In the genomic region with DNA sequence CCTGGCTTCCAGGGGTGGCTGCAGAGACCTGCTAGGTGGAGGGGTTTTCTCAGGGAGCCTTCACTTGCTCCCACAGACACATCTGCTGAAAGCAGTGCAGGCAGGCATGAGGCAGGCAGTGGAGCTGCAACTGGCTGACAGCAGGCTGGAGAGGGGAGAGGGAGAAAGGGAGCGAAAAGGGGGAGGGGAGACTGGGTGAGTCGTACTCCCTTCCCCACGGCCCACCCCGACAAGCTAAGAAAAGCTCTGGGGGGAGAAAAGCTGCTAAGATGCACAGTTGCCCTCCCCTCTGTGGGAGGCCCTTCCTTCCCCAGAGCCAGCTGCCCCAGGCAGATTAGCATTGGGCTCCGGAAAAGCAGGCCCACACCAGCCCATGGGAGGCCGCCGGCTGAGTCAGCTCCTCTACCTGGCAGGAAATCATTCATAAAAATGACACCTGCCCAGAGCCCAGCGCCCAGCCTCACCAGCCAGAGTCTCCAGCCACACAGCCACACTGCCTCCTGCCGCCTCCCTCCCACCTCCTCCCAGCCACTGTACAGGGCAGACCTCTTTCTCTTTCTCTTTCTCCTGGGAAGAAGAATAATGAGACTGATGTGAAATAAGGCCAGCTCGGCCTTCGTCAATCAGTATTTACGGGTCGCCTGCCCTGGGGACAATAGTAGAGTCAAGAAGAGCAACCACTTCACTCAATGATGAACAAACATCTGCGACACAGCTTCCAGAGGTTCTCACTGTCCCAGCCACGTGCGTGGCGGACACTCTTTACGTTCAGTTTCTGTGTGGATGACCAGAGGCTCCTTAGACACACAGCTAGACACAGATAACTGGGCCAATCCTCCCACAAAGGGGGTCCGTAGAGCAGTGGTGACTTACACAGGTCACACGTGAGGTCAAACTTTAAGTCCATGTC, we compare ENCODE assay signal across 10 cellular contexts. TPM values are rescaled to one million over a fixed set of nuclear protein-coding genes. Genes with fewer than 3 reads are reported as not detected.
DNase-seq lines count a peak whose midpoint lies in the region; ATAC-seq lines count a peak whose summit lies in the region.
"Had no signal": no experiment of that assay in that cellular context is flagged by ENCODE, and none has a peak within 500 bp of the region (broad histone marks: within the 10 kb centered on the region; RNA-seq: fewer than 3 reads in every experiment).

No MANE protein-coding gene starts in this region.

- WGBS in mesodermal cell (ENCODE audit: insufficient coverage in 2 of 2), 2 experiments: 61 to 78% methylated on average over 14 to 16 of the region's 20 CpGs

- no peaks in the 10 kb centered on the region for H3K27me3 Mint-ChIP-seq in activated T-helper 17 cell treated with anti-CD3 and anti-CD28 coated beads, Interleukin-2, amount 50 U/mL, for 72 hours

- H3K4me3 ChIP-seq in mesodermal cell (ENCODE audit: extremely low read depth, insufficient read depth, low read length, poor library complexity, severe bottlenecking) (no peak overlapping the region), Karpas-422 (ENCODE audit: low read length) (no peak overlapping the region)

- H3K4me1 ChIP-seq in mesodermal cell (ENCODE audit: control insufficient read depth, insufficient read depth, low read length, poor library complexity, severe bottlenecking) (peaks cover 11% of the 10 kb centered on the region), Karpas-422 (ENCODE audit: low read length) (no peaks in the 10 kb centered on the region)

- H3K36me3 ChIP-seq in mesodermal cell (ENCODE audit: control insufficient read depth, insufficient read depth, low read length) (no peaks in the 10 kb centered on the region), Karpas-422 (ENCODE audit: insufficient read depth, low read length) (no peaks in the 10 kb centered on the region)

- H3K27ac Mint-ChIP-seq in activated T-helper 17 cell treated with anti-CD3 and anti-CD28 coated beads, Interleukin-2, amount 50 U/mL, for 72 hours: no peak overlapping the region

- no peaks in the 10 kb centered on the region for H3K9me3 Mint-ChIP-seq in activated T-helper 17 cell treated with anti-CD3 and anti-CD28 coated beads, Interleukin-2, amount 50 U/mL, for 72 hours

- no peaks in the 10 kb centered on the region for H3K9me2 ChIP-seq in Karpas-422 (replicated peaks; ENCODE audit: insufficient read depth, low read length)

- H3K9ac ChIP-seq in Karpas-422 (ENCODE audit: low read length): no peak overlapping the region

- no peak overlapping the region for H2AFZ ChIP-seq in Karpas-422 (ENCODE audit: low read length)

- H3K36me3 Mint-ChIP-seq in activated T-helper 17 cell treated with anti-CD3 and anti-CD28 coated beads, Interleukin-2, amount 50 U/mL, for 72 hours (ENCODE audit: low read depth): no peaks in the 10 kb centered on the region

- no peaks in the 10 kb centered on the region for H3K27me3 ChIP-seq in Karpas-422 (ENCODE audit: low read length)

- no peaks in the 10 kb centered on the region for H3K9me3 ChIP-seq in mesodermal cell (ENCODE audit: control insufficient read depth, low read length)
- H3K9me3 ChIP-seq in Karpas-422 (ENCODE audit: low read length): no peaks in the 10 kb centered on the region

- no peaks in the 10 kb centered on the region for H3K4me1 Mint-ChIP-seq in activated T-helper 17 cell treated with anti-CD3 and anti-CD28 coated beads, Interleukin-2, amount 50 U/mL, for 72 hours

- peak overlapping the region; percentile 72 for H3K27ac ChIP-seq in mesodermal cell (ENCODE audit: low read depth, low read length, severe bottlenecking)
- no peak overlapping the region for H3K27ac ChIP-seq in Karpas-422 (ENCODE audit: low read length)

- peak; percentile 18 for ATAC-seq in activated T-helper 17 cell treated with anti-CD3 and anti-CD28 coated beads, Interleukin-2, amount 50 U/mL, for 72 hours (replicated peaks)
- no peak for ATAC-seq in HG02798 (IDR thresholded peaks at IDR 0.05; ENCODE audit: poor library complexity, unreplicated experiment)

- no peak overlapping the region for H3K4me2 ChIP-seq in Karpas-422 (ENCODE audit: low read depth, low read length, poor library complexity, severe bottlenecking)

- peak; percentile 90 for DNase-seq in ELF-1 (ENCODE audit: low read depth, low spot score)
- DNase-seq in NCI-H1105 treated with DMSO at 0.1 percent for 48 hours (lab: John Stamatoyannopoulos, UW): peak; percentile 14
- DNase-seq in Karpas-422: no peak
- DNase-seq in SKM-1 (lab: John Stamatoyannopoulos, UW; ENCODE audit: unreplicated experiment): no peak
- no peak for DNase-seq in GM19240 (ENCODE audit: insufficient read length, low spot score)

- no peak overlapping the region for H3K4me3 Mint-ChIP-seq in activated T-helper 17 cell treated with anti-CD3 and anti-CD28 coated beads, Interleukin-2, amount 50 U/mL, for 72 hours

- H4K20me1 ChIP-seq in Karpas-422 (ENCODE audit: insufficient read depth, low read depth, low read length): no peaks in the 10 kb centered on the region

- H3K79me2 ChIP-seq in Karpas-422 (ENCODE audit: low read length): no peaks in the 10 kb centered on the region

RNA-seq across cellular contexts. Expression of a gene that starts 7.7 kb away (rescaled TPM):
- total RNA-seq in activated T-helper 17 cell treated with anti-CD3 and anti-CD28 coated beads, Interleukin-2, amount 50 U/mL, for 72 hours: under 1 TPM in 1 of 2 donors, not detected in 1; 0.05 TPM
- 0.07 TPM for polyA plus RNA-seq in mesodermal cell (2013, experiment 1 of 2)
- 0.10 TPM for polyA plus RNA-seq in mesodermal cell (2013, experiment 2 of 2)
- total RNA-seq in Karpas-422 (2014; rRNA removed; shearing (Covaris generic); ENCODE audit: low replicate concordance): not detected in 2 replicates
- total RNA-seq: glomerular endothelial cell, LHCN-M2 had no signal

Comparison
In these comparisons a context has a peak if more than half of its experiments do, and no peak if none do; other contexts are left out.
1. DNase-seq: peak in ELF-1 (single experiment) and NCI-H1105 treated with DMSO at 0.1 percent for 48 hours (single experiment); none in Karpas-422 (single experiment), SKM-1 (single experiment) and GM19240 (single experiment).